Comparison of ENCODE assay signal across 10 cellular contexts in the genomic region with DNA sequence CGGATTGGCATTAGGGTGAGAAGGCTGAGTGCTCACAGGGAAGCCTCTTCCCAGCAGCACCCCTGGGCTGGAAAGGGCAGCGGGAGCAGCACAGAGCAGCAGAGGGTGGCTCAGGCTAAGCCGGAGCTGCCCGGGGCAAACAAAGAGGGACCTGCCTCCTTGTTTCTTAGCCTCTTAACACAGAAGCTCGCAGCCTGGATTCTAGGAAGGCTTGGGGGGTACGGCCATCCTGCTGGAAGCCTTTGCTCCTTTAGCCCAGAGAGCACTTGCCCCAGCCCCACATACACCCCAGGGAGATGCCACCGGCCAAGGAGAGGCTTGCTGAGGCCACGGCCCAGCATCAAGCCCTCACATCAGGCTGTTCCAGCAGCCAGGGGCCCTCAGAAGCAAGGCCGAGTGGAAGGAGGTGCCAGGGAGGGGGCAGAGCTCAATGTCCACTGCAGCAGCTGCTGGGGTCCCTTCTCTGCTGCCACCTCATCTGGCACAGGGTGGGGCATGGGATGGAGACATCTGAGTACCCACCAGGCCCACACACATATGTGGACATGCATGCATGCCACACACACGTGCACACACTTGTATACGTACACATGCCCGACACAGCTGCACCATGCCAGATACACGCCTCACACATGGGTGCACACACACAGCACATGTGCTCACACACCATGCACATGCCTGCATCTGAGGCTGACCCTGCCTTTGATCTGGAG. TPM values are rescaled to one million over a fixed set of nuclear protein-coding genes. Genes with fewer than 3 reads are reported as not detected.
DNase-seq lines count a peak whose midpoint lies in the region; ATAC-seq and TF ChIP-seq lines count a peak whose summit lies in the region.
"Had no signal": no experiment of that assay in that cellular context is flagged by ENCODE, and none has a peak within 500 bp of the region (broad histone marks: within the 10 kb centered on the region; RNA-seq: fewer than 3 reads in every experiment).

No MANE protein-coding gene starts in this region.

- ATAC-seq in omental fat pad (ENCODE audit: low FRiP score): peak; percentile 78
- no peak for ATAC-seq in HG03196 (IDR thresholded peaks at IDR 0.05; ENCODE audit: unreplicated experiment)

- H3K27ac ChIP-seq in RWPE1: peak overlapping the region; percentile 99
- H3K27ac ChIP-seq: SJSA1 had no signal

- CTCF ChIA-PET in RWPE1 (lab: Yijun Ruan, JAX): interaction anchor here (0.6 to 0.7 kb wide), 3 partner anchors 38 to 444 kb away, joined by 3 to 6 read pairs (median 3); no protein-coding TSS in a partner anchor

- no peak for TF ChIP-seq CTCF in RWPE1 (conservative IDR thresholded peaks at IDR 0.05; ENCODE audit: low read depth)
- no peak for TF ChIP-seq CTCF in fibroblast of mammary gland (conservative IDR thresholded peaks at IDR 0.05; ENCODE audit: control insufficient read depth, insufficient read depth, low read depth, low read length)
- TF ChIP-seq CTCF in omental fat pad (IDR thresholded peaks at IDR 0.05): no peak

- POLR2A ChIA-PET in RWPE1 (lab: Yijun Ruan, JAX; ENCODE audit: low non-redundant PET): no interaction called here

- H3K4me3 ChIP-seq in fibroblast of mammary gland (ENCODE audit: control insufficient read depth, low read depth, low read length): peak overlapping the region; percentile 7
- H3K4me3 ChIP-seq: SJSA1 had no signal

- peak; percentile 57 for DNase-seq in 8988T
- no peak for DNase-seq in RWPE1 (ENCODE audit: low spot score)
- no peak for DNase-seq in fibroblast of mammary gland (ENCODE audit: low read depth)
- DNase-seq in omental fat pad (ENCODE audit: low spot score): peak; percentile 22
- DNase-seq in NCI-H1092 treated with DMSO at 0.1 percent for 48 hours (lab: John Stamatoyannopoulos, UW): no peak
- no peak for DNase-seq in NCI-H1417 treated with DMSO at 0.1 percent for 48 hours (lab: John Stamatoyannopoulos, UW)
- DNase-seq in NCI-H2227 (lab: John Stamatoyannopoulos, UW; ENCODE audit: unreplicated experiment): no peak
- DNase-seq: activated naive CD4-positive, alpha-beta T cell had no signal

RNA-seq across cellular contexts. Expression of a gene that starts 20.3 kb away (rescaled TPM):
- total RNA-seq in omental fat pad: 10 to 100 TPM; 14.2 to 99.5 (median 30.1) TPM

RNA-seq across cellular contexts. Expression of a gene that starts 56.3 kb away (rescaled TPM):
- total RNA-seq in omental fat pad: 100 to 1,000 TPM; 102 to 137 (median 132) TPM

Comparison
In these comparisons a context has a peak if more than half of its experiments do, and no peak if none do; other contexts are left out.
1. DNase-seq: peak in 8988T (single experiment) and omental fat pad (single experiment); none in RWPE1 (single experiment), fibroblast of mammary gland (single experiment), NCI-H1092 treated with DMSO at 0.1 percent for 48 hours (single experiment), NCI-H1417 treated with DMSO at 0.1 percent for 48 hours (single experiment) and NCI-H2227 (single experiment).